1 cellular context compared by ENCODE assay signal in genomic region chr22:20101638-20102037, GRCh38.
TF ChIP-seq lines count a peak whose summit lies in the region.

No MANE protein-coding gene starts in this region.

TF ChIP-seq in K562, 482 proteins besides CTCF, POLR2A, EP300 and RAD21:
- TF ChIP-seq POLR2AphosphoS2 (IDR thresholded peaks at IDR 0.05; ENCODE audit: low read length): peak; percentile 23; the same call in 1 of the 2 replicates
- peak; percentile 28 for TF ChIP-seq POLR2B (IDR thresholded peaks at IDR 0.05; ENCODE audit: low read depth, partially characterized antibody)
- 0 out of 2 replicates have a peak, but pooled peaks have one; percentile 35 for TF ChIP-seq NFATC3 (IDR thresholded peaks at IDR 0.05)
- TF ChIP-seq ZBTB26 (CRISPR knock-in tag; IDR thresholded peaks at IDR 0.05): 0 out of 2 replicates have a peak, but pooled peaks have one; percentile 16
- no peak for TF ChIP-seq ZNF764 (CRISPR knock-in tag; IDR thresholded peaks at IDR 0.05; ENCODE audit: low read depth)
- TF ChIP-seq RBM22 (IDR thresholded peaks at IDR 0.05; ENCODE audit: low read depth, low read length, poor library complexity, severe bottlenecking): peak; percentile 72
- no peak for TF ChIP-seq ZNF77 (CRISPR knock-in tag; IDR thresholded peaks at IDR 0.05)
- peak; percentile 22; the same call in 1 of the 2 replicates for TF ChIP-seq RBFOX2 (IDR thresholded peaks at IDR 0.05; ENCODE audit: low read depth, low read length)
- peak; percentile 50; the same call in 1 of the 2 replicates for TF ChIP-seq SUPT5H (IDR thresholded peaks at IDR 0.05)
- 0 out of 2 replicates have a peak, but pooled peaks have one; percentile 3 for TF ChIP-seq PML (IDR thresholded peaks at IDR 0.05; ENCODE audit: low read length)
- peak; percentile 51; the same call in 1 of the 2 replicates for TF ChIP-seq POLR2G (IDR thresholded peaks at IDR 0.05; ENCODE audit: low read depth, low read length)
- TF ChIP-seq TCF7L2 (IDR thresholded peaks at IDR 0.05; ENCODE audit: low read depth, low read length): 0 out of 2 replicates have a peak, but pooled peaks have one; percentile 20
- no peak for TF ChIP-seq MEIS2 (IDR thresholded peaks at IDR 0.05; ENCODE audit: partially characterized antibody)
- peak; percentile 12; the same call in 1 of the 2 replicates for TF ChIP-seq PBX2 (CRISPR knock-in tag; IDR thresholded peaks at IDR 0.05; ENCODE audit: low read depth)
- no peak for TF ChIP-seq PBX2 (tag; conservative IDR thresholded peaks at IDR 0.05; ENCODE audit: low read depth)
- 0 out of 2 replicates have a peak, but pooled peaks have one; percentile 7 for TF ChIP-seq ZNF12 (CRISPR knock-in tag; IDR thresholded peaks at IDR 0.05)
- TF ChIP-seq THAP12 (CRISPR knock-in tag; IDR thresholded peaks at IDR 0.05): peak; percentile 33; the same call in 1 of the 2 replicates
- TF ChIP-seq IRF2 (CRISPR knock-in tag; IDR thresholded peaks at IDR 0.05): peak; percentile 71; the same call in 1 of the 2 replicates
- TF ChIP-seq RFX5 (IDR thresholded peaks at IDR 0.05; ENCODE audit: low read depth, low read length): no peak
